ENCODE assay signal across 8 cellular contexts in the genomic region with DNA sequence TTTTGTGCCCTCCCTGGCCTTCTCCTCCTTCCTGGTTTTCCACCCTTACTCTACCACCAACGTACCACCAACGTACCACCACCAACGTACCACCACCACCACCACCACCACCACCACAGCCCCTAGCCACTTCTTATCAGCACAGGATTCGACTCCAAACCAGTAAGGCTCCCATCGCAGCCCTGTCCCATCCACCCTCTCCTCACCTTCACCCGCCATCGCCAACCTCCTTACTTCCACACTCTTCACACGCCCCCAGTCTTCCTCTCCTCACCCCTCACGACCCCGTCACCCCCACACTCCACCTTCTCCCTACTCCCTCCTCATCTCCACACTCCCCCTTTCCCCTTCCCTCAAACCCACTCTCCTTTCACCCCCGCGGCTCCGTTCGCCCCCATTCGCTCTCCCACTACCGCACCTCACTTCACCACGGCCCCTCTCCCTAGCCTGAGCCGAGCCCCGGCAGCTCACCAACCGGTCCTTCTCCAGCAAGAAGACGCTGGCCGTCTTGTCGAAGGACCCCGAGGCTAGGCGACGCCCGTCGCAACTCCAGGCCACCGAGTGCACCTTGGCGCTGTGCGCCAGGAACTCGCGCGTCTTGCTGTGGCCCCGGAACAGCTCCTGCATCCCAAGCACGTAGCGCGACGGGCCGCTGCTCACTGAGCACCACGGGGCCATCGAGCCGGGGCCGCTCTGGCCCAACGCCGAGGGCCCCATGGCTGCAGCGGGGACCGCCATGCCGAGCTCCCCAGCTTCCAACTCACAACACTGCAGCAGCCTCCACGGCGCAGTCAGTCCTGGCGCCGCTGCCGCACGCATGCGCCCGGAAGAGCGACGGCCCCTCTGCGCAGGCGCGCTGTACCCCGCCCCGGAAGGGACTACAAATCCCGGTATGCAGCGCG. TPM values are rescaled to one million over a fixed set of nuclear protein-coding genes. Genes with fewer than 3 reads are reported as not detected.
A peak's percentile ranks its signal among the peaks of the same experiment; 100 is the strongest.
DNase-seq lines count a peak whose midpoint lies in the region; ATAC-seq, FAIRE-seq and TF ChIP-seq lines count a peak whose summit lies in the region.
"Not testable (repeated sequence)": the region's sequence is repeated elsewhere in the genome, so short reads cannot be mapped to it uniquely, and the experiment has no call there.

THOC3 (minus strand) TSS at position 845 of the 902 bp plus-strand sequence; CDS start at position 738, 107 bp downstream.

- WGBS in esophagus muscularis mucosa, result under 1% methylated on average over 37 of the region's 67 CpGs

- not testable (repeated sequence) for H3K36me3 Mint-ChIP-seq in mesothelial cell of epicardium

- not testable (repeated sequence) for H3K9me3 Mint-ChIP-seq in mesothelial cell of epicardium

- peak; percentile 95 for FAIRE-seq in GM19239 (lab: Jason Lieb, UNC)

- peak; percentile 97 for ATAC-seq in HG03097 (IDR thresholded peaks at IDR 0.05; ENCODE audit: low FRiP score, unreplicated experiment)
- peak; percentile 98 for ATAC-seq in RWPE2 (ENCODE audit: low read depth)

- H3K4me1 Mint-ChIP-seq in mesothelial cell of epicardium, result not testable (repeated sequence)

- H3K27me3 ChIP-seq in RWPE2 (ENCODE audit: insufficient read depth, poor library complexity, severe bottlenecking); esophagus muscularis mucosa: not testable (repeated sequence)

- DNase-seq in AG09309 (ENCODE audit: low read depth) (peak; percentile 14), RWPE2 (ENCODE audit: low spot score) (peak; percentile 67), mesothelial cell of epicardium (ENCODE audit: low spot score in 2 of 2, unreplicated experiment in 2 of 2) (peak; percentile 43 to 83)
- DNase-seq in GM19239 (ENCODE audit: insufficient read length, low spot score); esophagus muscularis mucosa (ENCODE audit: extremely low spot score): not testable (repeated sequence)
- peak; percentile 68 for DNase-seq in activated T-helper 9 cell treated with anti-CD3 and anti-CD28 coated beads, Interleukin-2, amount 50 U/mL, for 16 hours (ENCODE audit: low read depth)
- peak; percentile 48 to 63 for DNase-seq in stimulated activated CD4-positive, alpha-beta T cell treated with anti-CD3 and anti-CD28 coated beads, Interleukin-2, amount 100 ng/mL, for 48 hours

- H3K27ac Mint-ChIP-seq in mesothelial cell of epicardium, result peak within 1 kb of the TSS; percentile 67

- not testable (repeated sequence) for TF ChIP-seq POLR2A in esophagus muscularis mucosa (IDR thresholded peaks at IDR 0.05; ENCODE audit: low read depth)

- intact Hi-C loops in esophagus muscularis mucosa (cut with DNase I), result not testable (repeated sequence)

- H3K27ac ChIP-seq in RWPE2 (ENCODE audit: poor library complexity, severe bottlenecking), result not testable (repeated sequence)
- peak within 1 kb of the TSS in 2 of 4 donors; percentile 34 to 44 for H3K27ac ChIP-seq in esophagus muscularis mucosa (replicated peaks in 1 of 4)

- not testable (repeated sequence) for TF ChIP-seq EP300 in esophagus muscularis mucosa (IDR thresholded peaks at IDR 0.05)

- H3K27me3 Mint-ChIP-seq in mesothelial cell of epicardium (ENCODE audit: low read depth), result not testable (repeated sequence)

- peak within 1 kb of the TSS; percentile 87 for H3K4me3 Mint-ChIP-seq in mesothelial cell of epicardium

- H3K9me3 ChIP-seq in RWPE2 (ENCODE audit: severe bottlenecking); esophagus muscularis mucosa: not testable (repeated sequence)

- not testable (repeated sequence) for H3K4me1 ChIP-seq in RWPE2 (ENCODE audit: insufficient read depth, poor library complexity, severe bottlenecking); esophagus muscularis mucosa

- not testable (repeated sequence) for H3K36me3 ChIP-seq in RWPE2 (ENCODE audit: low read depth); esophagus muscularis mucosa

- H3K4me3 ChIP-seq in AG09309 (ENCODE audit: control insufficient read depth, low read depth, low read length), result peak within 1 kb of the TSS; percentile 57
- H3K4me3 ChIP-seq in RWPE2 (ENCODE audit: severe bottlenecking), result peak within 1 kb of the TSS; percentile 94
- peak within 1 kb of the TSS; percentile 62 to 73 (median 68) for H3K4me3 ChIP-seq in esophagus muscularis mucosa

- TF ChIP-seq CTCF in AG09309 (IDR thresholded peaks at IDR 0.05; ENCODE audit: control insufficient read depth, insufficient read depth, low read depth, low read length, missing control alignments); RWPE2 (IDR thresholded peaks at IDR 0.05; ENCODE audit: poor library complexity, severe bottlenecking); esophagus muscularis mucosa (IDR thresholded peaks at IDR 0.05); mesothelial cell of epicardium (IDR thresholded peaks at IDR 0.05; ENCODE audit: unreplicated experiment): not testable (repeated sequence)

RNA-seq across cellular contexts. Expression of gene THOC3, which starts in this region (rescaled TPM):
- total RNA-seq in esophagus muscularis mucosa, result 10 to 100 TPM; 14.4 to 26.8 (median 23.8) TPM
- 56.2 to 60.6 TPM (median 58.9 TPM) in 3 replicates for total RNA-seq in mesothelial cell of epicardium
